Comparison of ENCODE assay signal across 10 cellular contexts in genomic region chr19:3537438-3538240, GRCh38. TPM values are rescaled to one million over a fixed set of nuclear protein-coding genes. Genes with fewer than 3 reads are reported as not detected.
DNase-seq lines count a peak whose midpoint lies in the region; ATAC-seq, FAIRE-seq and TF ChIP-seq lines count a peak whose summit lies in the region.
"Had no signal": no experiment of that assay in that cellular context is flagged by ENCODE, and none has a peak within 500 bp of the region (broad histone marks: within the 10 kb centered on the region; RNA-seq: fewer than 3 reads in every experiment).

No MANE protein-coding gene starts in this region.

- DNase-seq in Caco-2, result no peak
- DNase-seq in SK-N-SH, result no peak
- no peak for DNase-seq in HepG2 (ENCODE audit: low spot score)
- DNase-seq in iPS-NIHi11 (ENCODE audit: low spot score), result no peak
- no peak for DNase-seq in hepatocyte (ENCODE audit: low spot score)
- no peak for DNase-seq in glomerular visceral epithelial cell (ENCODE audit: extremely low spot score)
- DNase-seq: activated CD8-positive, alpha-beta memory T cell treated with anti-CD3 and anti-CD28 coated beads, Interleukin-2, amount 10 ng/mL, durations not matched to agents 7 days and 5 days; NCI-H524 treated with DMSO at 0.1 percent for 48 hours; sigmoid colon had no signal

- no peak overlapping the region for H3K4me3 Mint-ChIP-seq in Caco-2 (ENCODE audit: unreplicated experiment)
- H3K4me3 Mint-ChIP-seq: activated CD8-positive, alpha-beta memory T cell treated with anti-CD3 and anti-CD28 coated beads, Interleukin-2, amount 10 ng/mL, durations not matched to agents 7 days and 5 days had no signal

- in situ Hi-C loops in HepG2 (cut with HindIII; ENCODE audit: extremely low pct_ligation_motif_present, low pct_unique_long_range_greater_than_20kb), result no loop called here

- peaks cover 9% of the 10 kb centered on the region for H4K20me1 ChIP-seq in SK-N-SH (ENCODE audit: insufficient read depth)
- no peaks in the 10 kb centered on the region; the same call in 1 of the 2 replicates for H4K20me1 ChIP-seq in HepG2 (ENCODE audit: insufficient read depth, low read length)
- peaks cover 3% of the 10 kb centered on the region for H4K20me1 ChIP-seq in hepatocyte (ENCODE audit: insufficient read depth, poor library complexity, severe bottlenecking)

- no peak for TF ChIP-seq CTCF in Caco-2 (IDR thresholded peaks at IDR 0.05; ENCODE audit: insufficient read depth in 1 of 2, low read depth in 1 of 2, low read length in 1 of 2, severe bottlenecking in 1 of 2, unreplicated experiment in 1 of 2)
- no peak for TF ChIP-seq CTCF in SK-N-SH (IDR thresholded peaks at IDR 0.05)
- TF ChIP-seq CTCF in HepG2 (CRISPR knock-in tag; IDR thresholded peaks at IDR 0.05), result no peak
- TF ChIP-seq CTCF in hepatocyte (IDR thresholded peaks at IDR 0.05; ENCODE audit: poor library complexity), result no peak

- H2AFZ ChIP-seq in SK-N-SH (ENCODE audit: low read depth) (no peak overlapping the region), HepG2 (ENCODE audit: low read length) (no peak overlapping the region), hepatocyte (no peak overlapping the region)

- no peak for TF ChIP-seq EP300 in SK-N-SH (IDR thresholded peaks at IDR 0.05; ENCODE audit: borderline replicate concordance in 1 of 2, low read depth in 1 of 2, low read length in 1 of 2)
- no peak for TF ChIP-seq EP300 in HepG2 (IDR thresholded peaks at IDR 0.05; ENCODE audit: low read depth in 2 of 2, low read length in 2 of 2)
- TF ChIP-seq EP300 in HepG2 (CRISPR knock-in tag; IDR thresholded peaks at IDR 0.05; ENCODE audit: borderline replicate concordance), result no peak

- TF ChIP-seq POLR2A in HepG2 (IDR thresholded peaks at IDR 0.05; ENCODE audit: insufficient read depth in 1 of 2, low read depth in 2 of 2, low read length in 2 of 2), result peak; percentile 5 to 42; a peak in 3 of 4 replicates

- POLR2A ChIA-PET in Caco-2 (lab: Charles Lee), result no interaction called here
- POLR2A ChIA-PET in SK-N-SH (lab: Yijun Ruan, JAX), result interaction anchor here (1.5 kb wide), 1 partner anchor 7 kb away, joined by 3 read pairs; no protein-coding TSS in a partner anchor
- POLR2A ChIA-PET in HepG2 (lab: Yijun Ruan, JAX), result no interaction called here

- H3K4me3 ChIP-seq in Caco-2 (ENCODE audit: low read depth, low read length) (no peak overlapping the region), SK-N-SH (ENCODE audit: low read depth in 2 of 2, low read length in 1 of 2) (no peak overlapping the region), HepG2 (replicated peaks in 1 of 3; ENCODE audit: insufficient read depth in 1 of 3, low read depth in 2 of 3, low read length in 3 of 3) (no peak overlapping the region), hepatocyte (no peak overlapping the region)

- CTCF ChIA-PET in Caco-2 (lab: Charles Lee) (no interaction called here), SK-N-SH (lab: Yijun Ruan, JAX) (interaction anchor here (1.0 to 2.4 kb wide), 3 partner anchors 8 to 37 kb away, joined by 3 to 16 read pairs (median 4); no protein-coding TSS in a partner anchor), HepG2 (lab: Yijun Ruan, JAX; ENCODE audit: low intra/inter-chr PET ratio, low total read pairs) (no interaction called here)

- intact Hi-C loops in Caco-2 (cut with micrococcal nuclease; ENCODE audit: unreplicated experiment), result no loop called here
- intact Hi-C loops in HepG2 (cut with micrococcal nuclease; ENCODE audit: unreplicated experiment), result no loop called here

- H3K9me3 ChIP-seq in Caco-2 (no peaks in the 10 kb centered on the region), SK-N-SH (no peaks in the 10 kb centered on the region), HepG2 (ENCODE audit: low read length) (no peaks in the 10 kb centered on the region), hepatocyte (ENCODE audit: low read depth) (no peaks in the 10 kb centered on the region)
- H3K9me3 ChIP-seq: sigmoid colon had no signal

- no peaks in the 10 kb centered on the region for H3K27me3 Mint-ChIP-seq in Caco-2 (ENCODE audit: insufficient read depth, unreplicated experiment)
- H3K27me3 Mint-ChIP-seq: activated CD8-positive, alpha-beta memory T cell treated with anti-CD3 and anti-CD28 coated beads, Interleukin-2, amount 10 ng/mL, durations not matched to agents 7 days and 5 days had no signal

- H3K9ac ChIP-seq in SK-N-SH (no peak overlapping the region), HepG2 (ENCODE audit: insufficient read depth, low read depth, low read length) (no peak overlapping the region)

- no TSS peak for BruUV-seq in Caco-2 (replicated peaks; lab: Mats Ljungman, UMichigan)
- BruUV-seq in HepG2 (replicated peaks; lab: Mats Ljungman, UMichigan), result no TSS peak

- H3K36me3 Mint-ChIP-seq in Caco-2 (ENCODE audit: insufficient read depth, unreplicated experiment), result peaks cover 55% of the 10 kb centered on the region

- no peaks in the 10 kb centered on the region for H3K9me3 Mint-ChIP-seq in Caco-2 (ENCODE audit: unreplicated experiment)

- TF ChIP-seq RAD21 in SK-N-SH (IDR thresholded peaks at IDR 0.05; ENCODE audit: low read length) (no peak), HepG2 (CRISPR knock-in tag; IDR thresholded peaks at IDR 0.05) (no peak)

- WGBS in SK-N-SH (ENCODE audit: low lambda C conversion rate), result 92% methylated on average over 22 of the region's 22 CpGs
- 91% methylated on average over 22 of the region's 22 CpGs for WGBS in HepG2 (ENCODE audit: low lambda C conversion rate)
- WGBS in hepatocyte (ENCODE audit: low lambda C conversion rate, missing lambda C conversion rate), result 79% methylated on average over 15 of the region's 22 CpGs

- H3K27me3 ChIP-seq in Caco-2 (replicated peaks; ENCODE audit: control insufficient read depth, insufficient read depth, low read length), result no peaks in the 10 kb centered on the region
- H3K27me3 ChIP-seq in SK-N-SH (ENCODE audit: insufficient read depth), result no peaks in the 10 kb centered on the region
- H3K27me3 ChIP-seq in HepG2 (ENCODE audit: control insufficient read depth in 1 of 2, insufficient read depth in 2 of 2, low read length in 2 of 2), result no peaks in the 10 kb centered on the region
- H3K27me3 ChIP-seq in hepatocyte, result no peaks in the 10 kb centered on the region
- H3K27me3 ChIP-seq: sigmoid colon had no signal

- peak overlapping the region; percentile 56 for H3K27ac Mint-ChIP-seq in Caco-2 (ENCODE audit: unreplicated experiment)
- H3K27ac Mint-ChIP-seq: activated CD8-positive, alpha-beta memory T cell treated with anti-CD3 and anti-CD28 coated beads, Interleukin-2, amount 10 ng/mL, durations not matched to agents 7 days and 5 days had no signal

- no peaks in the 10 kb centered on the region for H3K36me3 ChIP-seq in Caco-2 (ENCODE audit: control insufficient read depth, insufficient read depth, low read length)
- H3K36me3 ChIP-seq in SK-N-SH (replicated peaks in 1 of 2; ENCODE audit: control insufficient read depth in 1 of 2, insufficient read depth in 2 of 2, low read length in 1 of 2), result peaks cover 0 to 32% of the 10 kb centered on the region in 2 experiments
- peaks cover 5 to 16% of the 10 kb centered on the region in 2 experiments; a peak in 4 of 5 replicates for H3K36me3 ChIP-seq in HepG2 (replicated peaks in 1 of 2; ENCODE audit: control insufficient read depth in 1 of 2, insufficient read depth in 2 of 2, low read length in 2 of 2)
- no peaks in the 10 kb centered on the region for H3K36me3 ChIP-seq in hepatocyte (replicated peaks; ENCODE audit: insufficient read depth, low read depth)

- H3K4me1 Mint-ChIP-seq in Caco-2 (ENCODE audit: low read depth, unreplicated experiment), result no peaks in the 10 kb centered on the region
- H3K4me1 Mint-ChIP-seq: activated CD8-positive, alpha-beta memory T cell treated with anti-CD3 and anti-CD28 coated beads, Interleukin-2, amount 10 ng/mL, durations not matched to agents 7 days and 5 days had no signal

- H3F3A ChIP-seq in SK-N-SH (replicated peaks; ENCODE audit: insufficient read depth), result peaks cover 9% of the 10 kb centered on the region

- no peaks in the 10 kb centered on the region for H3K79me2 ChIP-seq in SK-N-SH (ENCODE audit: insufficient read depth)
- H3K79me2 ChIP-seq in HepG2 (ENCODE audit: insufficient read depth, low read length), result no peaks in the 10 kb centered on the region
- H3K79me2 ChIP-seq in hepatocyte, result no peaks in the 10 kb centered on the region

- no peak overlapping the region for H3K27ac ChIP-seq in SK-N-SH (ENCODE audit: low read depth in 2 of 2, low read length in 1 of 2)
- H3K27ac ChIP-seq in HepG2 (ENCODE audit: extremely low read length, insufficient read depth, low read length), result no peak overlapping the region
- H3K27ac ChIP-seq in hepatocyte, result no peak overlapping the region

- ATAC-seq in HepG2, result peak; percentile 18
- ATAC-seq: activated CD8-positive, alpha-beta memory T cell treated with anti-CD3 and anti-CD28 coated beads, Interleukin-2, amount 10 ng/mL, durations not matched to agents 7 days and 5 days had no signal

- no peak overlapping the region for H3K4me2 ChIP-seq in SK-N-SH
- no peak overlapping the region for H3K4me2 ChIP-seq in HepG2 (ENCODE audit: low read depth, low read length)
- H3K4me2 ChIP-seq in hepatocyte, result no peak overlapping the region

- H3K4me1 ChIP-seq in Caco-2, result no peaks in the 10 kb centered on the region
- no peaks in the 10 kb centered on the region; a peak in 1 of 4 replicates for H3K4me1 ChIP-seq in SK-N-SH (ENCODE audit: control insufficient read depth in 1 of 2, insufficient read depth in 2 of 2, low read depth in 1 of 2, low read length in 1 of 2)
- H3K4me1 ChIP-seq in HepG2 (ENCODE audit: insufficient read depth, low read length), result no peaks in the 10 kb centered on the region
- H3K4me1 ChIP-seq in hepatocyte (ENCODE audit: insufficient read depth), result no peaks in the 10 kb centered on the region

- FAIRE-seq in HepG2 (lab: Jason Lieb, UNC), result no peak

- H3K9me2 ChIP-seq in SK-N-SH (no peaks in the 10 kb centered on the region), hepatocyte (replicated peaks; ENCODE audit: insufficient read depth) (no peaks in the 10 kb centered on the region)

RNA-seq across cellular contexts. Expression of gene TEKTIP1, which starts 1.3 kb away (rescaled TPM):
- 1.5 and 1.9 TPM in 2 replicates for total RNA-seq in Caco-2 (2022)
- 0.12 TPM in 1 of 2 replicates, not detected in the other for polyA plus RNA-seq in SK-N-SH (2012; rRNA removed)
- not detected in 2 replicates for polyA plus RNA-seq in SK-N-SH (2012; cell fraction: cytosol; rRNA removed)
- 0.14 and 0.34 TPM in 2 replicates for polyA plus RNA-seq in SK-N-SH (2012; cell fraction: nucleus; rRNA removed)
- total RNA-seq in HepG2 (2016; rRNA removed; fragmentation: Illumina TruSeq; extraction: Trizol), result not detected in 2 replicates
- not detected in 2 replicates for total RNA-seq in HepG2 (2016; cell fraction: cytosol; rRNA removed; fragmentation: Illumina TruSeq; extraction: Trizol; ENCODE audit: low read depth)
- not detected in 2 replicates for total RNA-seq in HepG2 (2016; cell fraction: insoluble cytoplasmic fraction; rRNA removed; fragmentation: Illumina TruSeq; extraction: Trizol)
- not detected in 2 replicates for total RNA-seq in HepG2 (2016; cell fraction: membrane; rRNA removed; fragmentation: Illumina TruSeq; extraction: Trizol)
- total RNA-seq in HepG2 (2016; cell fraction: nucleus; rRNA removed; fragmentation: Illumina TruSeq; extraction: Trizol), result not detected in 2 replicates
- not detected in 2 replicates for polyA plus RNA-seq in HepG2 (2011; rRNA removed)
- not detected in 2 replicates for polyA plus RNA-seq in HepG2 (2011; cell fraction: cytosol; rRNA removed)
- polyA plus RNA-seq in HepG2 (2011; cell fraction: nucleus; rRNA removed), result 0.32 TPM in 1 of 2 replicates, not detected in the other
- polyA plus RNA-seq in HepG2 (2012), result 0.24 and 0.35 TPM in 2 replicates
- polyA plus RNA-seq in HepG2 (2016; cell fraction: cytosol; fragmentation: Illumina TruSeq; extraction: Trizol; ENCODE audit: low read depth), result not detected in 2 replicates
- polyA plus RNA-seq in HepG2 (2016; cell fraction: insoluble cytoplasmic fraction; fragmentation: Illumina TruSeq; extraction: Trizol; ENCODE audit: low read depth), result not detected in 2 replicates
- polyA plus RNA-seq in HepG2 (2016; cell fraction: membrane; fragmentation: Illumina TruSeq; extraction: Trizol; ENCODE audit: low read depth), result not detected in 2 replicates
- polyA plus RNA-seq in HepG2 (2016; cell fraction: nucleus; fragmentation: Illumina TruSeq; extraction: Trizol; ENCODE audit: insufficient read depth, low read depth), result not detected in 2 replicates
- polyA minus RNA-seq in HepG2 (2011; rRNA and poly(A)+ RNA removed; ENCODE audit: low replicate concordance), result not detected in 2 replicates
- polyA minus RNA-seq in HepG2 (2011; cell fraction: cytosol; rRNA and poly(A)+ RNA removed), result not detected in 2 replicates
- polyA minus RNA-seq in HepG2 (2011; cell fraction: nucleus; rRNA and poly(A)+ RNA removed), result not detected in 2 replicates
- not detected in 2 replicates for total RNA-seq in hepatocyte
- 1.4 and 1.5 TPM in 2 replicates for polyA plus RNA-seq in hepatocyte
- total RNA-seq: fibroblast of villous mesenchyme had no signal

RNA-seq across cellular contexts. Expression of gene MFSD12, which starts 19.7 kb away (rescaled TPM):
- total RNA-seq in Caco-2 (2022) (60.6 and 61.7 TPM in 2 replicates), HepG2 (2016; rRNA removed; fragmentation: Illumina TruSeq; extraction: Trizol) (14.0 and 29.1 TPM in 2 replicates), hepatocyte (39.3 and 44.7 TPM in 2 replicates)
- polyA plus RNA-seq in SK-N-SH (2012; rRNA removed) (45.9 and 53.3 TPM in 2 replicates), HepG2 (2011; rRNA removed) (27.2 and 37.0 TPM in 2 replicates), hepatocyte (57.7 and 63.5 TPM in 2 replicates)
- polyA plus RNA-seq in SK-N-SH (2012; cell fraction: cytosol; rRNA removed), result 23.5 and 33.7 TPM in 2 replicates
- 152 and 202 TPM in 2 replicates for polyA plus RNA-seq in SK-N-SH (2012; cell fraction: nucleus; rRNA removed)
- total RNA-seq in HepG2 (2016; cell fraction: cytosol; rRNA removed; fragmentation: Illumina TruSeq; extraction: Trizol; ENCODE audit: low read depth), result 9.9 and 10.2 TPM in 2 replicates
- total RNA-seq in HepG2 (2016; cell fraction: insoluble cytoplasmic fraction; rRNA removed; fragmentation: Illumina TruSeq; extraction: Trizol), result 10.6 and 28.5 TPM in 2 replicates
- total RNA-seq in HepG2 (2016; cell fraction: membrane; rRNA removed; fragmentation: Illumina TruSeq; extraction: Trizol), result 19.7 and 20.6 TPM in 2 replicates
- 25.3 and 29.9 TPM in 2 replicates for total RNA-seq in HepG2 (2016; cell fraction: nucleus; rRNA removed; fragmentation: Illumina TruSeq; extraction: Trizol)
- polyA plus RNA-seq in HepG2 (2011; cell fraction: cytosol; rRNA removed), result 16.9 and 29.1 TPM in 2 replicates
- polyA plus RNA-seq in HepG2 (2011; cell fraction: nucleus; rRNA removed), result 143 and 182 TPM in 2 replicates
- 21.1 and 40.6 TPM in 2 replicates for polyA plus RNA-seq in HepG2 (2012)
- 12.9 and 14.1 TPM in 2 replicates for polyA plus RNA-seq in HepG2 (2016; cell fraction: cytosol; fragmentation: Illumina TruSeq; extraction: Trizol; ENCODE audit: low read depth)
- 12.6 and 14.9 TPM in 2 replicates for polyA plus RNA-seq in HepG2 (2016; cell fraction: insoluble cytoplasmic fraction; fragmentation: Illumina TruSeq; extraction: Trizol; ENCODE audit: low read depth)
- polyA plus RNA-seq in HepG2 (2016; cell fraction: membrane; fragmentation: Illumina TruSeq; extraction: Trizol; ENCODE audit: low read depth), result 19.3 and 20.1 TPM in 2 replicates
- polyA plus RNA-seq in HepG2 (2016; cell fraction: nucleus; fragmentation: Illumina TruSeq; extraction: Trizol; ENCODE audit: insufficient read depth, low read depth), result 55.9 and 62.9 TPM in 2 replicates
- polyA minus RNA-seq in HepG2 (2011; rRNA and poly(A)+ RNA removed; ENCODE audit: low replicate concordance), result 76.5 and 865 TPM in 2 replicates
- 29.2 and 33.3 TPM in 2 replicates for polyA minus RNA-seq in HepG2 (2011; cell fraction: cytosol; rRNA and poly(A)+ RNA removed)
- polyA minus RNA-seq in HepG2 (2011; cell fraction: nucleus; rRNA and poly(A)+ RNA removed), result 22.5 and 22.8 TPM in 2 replicates

RNA-seq across cellular contexts. Expression of gene FZR1, which starts 31.5 kb away (rescaled TPM):
- total RNA-seq in Caco-2 (2022) (58.1 and 59.1 TPM in 2 replicates), HepG2 (2016; rRNA removed; fragmentation: Illumina TruSeq; extraction: Trizol) (18.3 and 29.0 TPM in 2 replicates), hepatocyte (18.1 and 32.1 TPM in 2 replicates)
- polyA plus RNA-seq in SK-N-SH (2012; rRNA removed) (27.1 and 36.3 TPM in 2 replicates), HepG2 (2011; rRNA removed) (30.8 and 39.2 TPM in 2 replicates), hepatocyte (51.0 and 51.9 TPM in 2 replicates)
- 10.7 and 16.5 TPM in 2 replicates for polyA plus RNA-seq in SK-N-SH (2012; cell fraction: cytosol; rRNA removed)
- polyA plus RNA-seq in SK-N-SH (2012; cell fraction: nucleus; rRNA removed), result 74.3 and 97.6 TPM in 2 replicates
- total RNA-seq in HepG2 (2016; cell fraction: cytosol; rRNA removed; fragmentation: Illumina TruSeq; extraction: Trizol; ENCODE audit: low read depth), result 7.3 and 8.3 TPM in 2 replicates
- 14.2 and 28.7 TPM in 2 replicates for total RNA-seq in HepG2 (2016; cell fraction: insoluble cytoplasmic fraction; rRNA removed; fragmentation: Illumina TruSeq; extraction: Trizol)
- total RNA-seq in HepG2 (2016; cell fraction: membrane; rRNA removed; fragmentation: Illumina TruSeq; extraction: Trizol), result 11.9 and 12.1 TPM in 2 replicates
- total RNA-seq in HepG2 (2016; cell fraction: nucleus; rRNA removed; fragmentation: Illumina TruSeq; extraction: Trizol), result 13.9 and 16.7 TPM in 2 replicates
- 14.2 and 18.0 TPM in 2 replicates for polyA plus RNA-seq in HepG2 (2011; cell fraction: cytosol; rRNA removed)
- 95.9 and 102 TPM in 2 replicates for polyA plus RNA-seq in HepG2 (2011; cell fraction: nucleus; rRNA removed)
- polyA plus RNA-seq in HepG2 (2012), result 24.3 and 37.8 TPM in 2 replicates
- 1.6 and 2.9 TPM in 2 replicates for polyA plus RNA-seq in HepG2 (2016; cell fraction: cytosol; fragmentation: Illumina TruSeq; extraction: Trizol; ENCODE audit: low read depth)
- polyA plus RNA-seq in HepG2 (2016; cell fraction: insoluble cytoplasmic fraction; fragmentation: Illumina TruSeq; extraction: Trizol; ENCODE audit: low read depth), result 17.3 and 26.9 TPM in 2 replicates
- 6.0 and 6.7 TPM in 2 replicates for polyA plus RNA-seq in HepG2 (2016; cell fraction: membrane; fragmentation: Illumina TruSeq; extraction: Trizol; ENCODE audit: low read depth)
- 52.3 and 54.5 TPM in 2 replicates for polyA plus RNA-seq in HepG2 (2016; cell fraction: nucleus; fragmentation: Illumina TruSeq; extraction: Trizol; ENCODE audit: insufficient read depth, low read depth)
- 18.4 and 43.6 TPM in 2 replicates for polyA minus RNA-seq in HepG2 (2011; rRNA and poly(A)+ RNA removed; ENCODE audit: low replicate concordance)
- 15.1 and 16.5 TPM in 2 replicates for polyA minus RNA-seq in HepG2 (2011; cell fraction: cytosol; rRNA and poly(A)+ RNA removed)
- 17.9 and 24.6 TPM in 2 replicates for polyA minus RNA-seq in HepG2 (2011; cell fraction: nucleus; rRNA and poly(A)+ RNA removed)

RNA-seq across cellular contexts. Expression of gene HMG20B, which starts 35.1 kb away (rescaled TPM):
- total RNA-seq in Caco-2 (2022) (33.9 and 34.5 TPM in 2 replicates), HepG2 (2016; rRNA removed; fragmentation: Illumina TruSeq; extraction: Trizol) (23.0 and 29.2 TPM in 2 replicates), hepatocyte (61.4 and 62.6 TPM in 2 replicates)
- polyA plus RNA-seq in SK-N-SH (2012; rRNA removed) (88.2 and 92.0 TPM in 2 replicates), HepG2 (2011; rRNA removed) (23.9 and 24.8 TPM in 2 replicates), hepatocyte (82.3 and 105 TPM in 2 replicates)
- 70.6 and 79.6 TPM in 2 replicates for polyA plus RNA-seq in SK-N-SH (2012; cell fraction: cytosol; rRNA removed)
- 217 and 375 TPM in 2 replicates for polyA plus RNA-seq in SK-N-SH (2012; cell fraction: nucleus; rRNA removed)
- total RNA-seq in HepG2 (2016; cell fraction: cytosol; rRNA removed; fragmentation: Illumina TruSeq; extraction: Trizol; ENCODE audit: low read depth), result 26.2 and 31.3 TPM in 2 replicates
- total RNA-seq in HepG2 (2016; cell fraction: insoluble cytoplasmic fraction; rRNA removed; fragmentation: Illumina TruSeq; extraction: Trizol), result 26.2 and 29.0 TPM in 2 replicates
- 40.2 and 42.4 TPM in 2 replicates for total RNA-seq in HepG2 (2016; cell fraction: membrane; rRNA removed; fragmentation: Illumina TruSeq; extraction: Trizol)
- total RNA-seq in HepG2 (2016; cell fraction: nucleus; rRNA removed; fragmentation: Illumina TruSeq; extraction: Trizol), result 17.0 TPM in 2 replicates
- polyA plus RNA-seq in HepG2 (2011; cell fraction: cytosol; rRNA removed), result 17.7 and 28.8 TPM in 2 replicates
- 73.5 and 97.4 TPM in 2 replicates for polyA plus RNA-seq in HepG2 (2011; cell fraction: nucleus; rRNA removed)
- 19.0 and 22.8 TPM in 2 replicates for polyA plus RNA-seq in HepG2 (2012)
- 33.9 and 35.6 TPM in 2 replicates for polyA plus RNA-seq in HepG2 (2016; cell fraction: cytosol; fragmentation: Illumina TruSeq; extraction: Trizol; ENCODE audit: low read depth)
- 36.6 TPM in 2 replicates for polyA plus RNA-seq in HepG2 (2016; cell fraction: insoluble cytoplasmic fraction; fragmentation: Illumina TruSeq; extraction: Trizol; ENCODE audit: low read depth)
- 38.7 and 44.5 TPM in 2 replicates for polyA plus RNA-seq in HepG2 (2016; cell fraction: membrane; fragmentation: Illumina TruSeq; extraction: Trizol; ENCODE audit: low read depth)
- 80.7 and 81.4 TPM in 2 replicates for polyA plus RNA-seq in HepG2 (2016; cell fraction: nucleus; fragmentation: Illumina TruSeq; extraction: Trizol; ENCODE audit: insufficient read depth, low read depth)
- 13.9 and 67.7 TPM in 2 replicates for polyA minus RNA-seq in HepG2 (2011; rRNA and poly(A)+ RNA removed; ENCODE audit: low replicate concordance)
- polyA minus RNA-seq in HepG2 (2011; cell fraction: cytosol; rRNA and poly(A)+ RNA removed), result 10.8 and 16.1 TPM in 2 replicates
- polyA minus RNA-seq in HepG2 (2011; cell fraction: nucleus; rRNA and poly(A)+ RNA removed), result 8.7 and 9.7 TPM in 2 replicates

RNA-seq across cellular contexts. Expression of gene DOHH, which starts 37.2 kb away (rescaled TPM):
- total RNA-seq in Caco-2 (2022) (17.4 and 18.3 TPM in 2 replicates), HepG2 (2016; rRNA removed; fragmentation: Illumina TruSeq; extraction: Trizol) (10.3 and 13.7 TPM in 2 replicates), hepatocyte (10.9 and 14.9 TPM in 2 replicates)
- polyA plus RNA-seq in SK-N-SH (2012; rRNA removed) (14.3 and 14.5 TPM in 2 replicates), HepG2 (2011; rRNA removed) (3.5 and 4.8 TPM in 2 replicates), hepatocyte (17.6 and 28.2 TPM in 2 replicates)
- polyA plus RNA-seq in SK-N-SH (2012; cell fraction: cytosol; rRNA removed), result 10.3 and 13.3 TPM in 2 replicates
- polyA plus RNA-seq in SK-N-SH (2012; cell fraction: nucleus; rRNA removed), result 14.5 and 22.6 TPM in 2 replicates
- total RNA-seq in HepG2 (2016; cell fraction: cytosol; rRNA removed; fragmentation: Illumina TruSeq; extraction: Trizol; ENCODE audit: low read depth), result 2.2 TPM in 2 replicates
- total RNA-seq in HepG2 (2016; cell fraction: insoluble cytoplasmic fraction; rRNA removed; fragmentation: Illumina TruSeq; extraction: Trizol), result 10.1 and 13.2 TPM in 2 replicates
- total RNA-seq in HepG2 (2016; cell fraction: membrane; rRNA removed; fragmentation: Illumina TruSeq; extraction: Trizol), result 5.2 and 7.2 TPM in 2 replicates
- 5.0 and 6.8 TPM in 2 replicates for total RNA-seq in HepG2 (2016; cell fraction: nucleus; rRNA removed; fragmentation: Illumina TruSeq; extraction: Trizol)
- polyA plus RNA-seq in HepG2 (2011; cell fraction: cytosol; rRNA removed), result 4.6 and 9.1 TPM in 2 replicates
- polyA plus RNA-seq in HepG2 (2011; cell fraction: nucleus; rRNA removed), result 7.4 and 8.4 TPM in 2 replicates
- 4.7 and 7.0 TPM in 2 replicates for polyA plus RNA-seq in HepG2 (2012)
- polyA plus RNA-seq in HepG2 (2016; cell fraction: cytosol; fragmentation: Illumina TruSeq; extraction: Trizol; ENCODE audit: low read depth), result 1.5 and 2.2 TPM in 2 replicates
- polyA plus RNA-seq in HepG2 (2016; cell fraction: insoluble cytoplasmic fraction; fragmentation: Illumina TruSeq; extraction: Trizol; ENCODE audit: low read depth), result 12.2 and 13.2 TPM in 2 replicates
- 3.7 and 4.3 TPM in 2 replicates for polyA plus RNA-seq in HepG2 (2016; cell fraction: membrane; fragmentation: Illumina TruSeq; extraction: Trizol; ENCODE audit: low read depth)
- 10.0 and 11.0 TPM in 2 replicates for polyA plus RNA-seq in HepG2 (2016; cell fraction: nucleus; fragmentation: Illumina TruSeq; extraction: Trizol; ENCODE audit: insufficient read depth, low read depth)
- polyA minus RNA-seq in HepG2 (2011; rRNA and poly(A)+ RNA removed; ENCODE audit: low replicate concordance), result 5.5 and 8.1 TPM in 2 replicates
- polyA minus RNA-seq in HepG2 (2011; cell fraction: cytosol; rRNA and poly(A)+ RNA removed), result 4.5 and 6.8 TPM in 2 replicates
- polyA minus RNA-seq in HepG2 (2011; cell fraction: nucleus; rRNA and poly(A)+ RNA removed), result 3.5 and 5.0 TPM in 2 replicates
